Comparison of ENCODE assay signal across 28 cellular contexts in the genomic region with DNA sequence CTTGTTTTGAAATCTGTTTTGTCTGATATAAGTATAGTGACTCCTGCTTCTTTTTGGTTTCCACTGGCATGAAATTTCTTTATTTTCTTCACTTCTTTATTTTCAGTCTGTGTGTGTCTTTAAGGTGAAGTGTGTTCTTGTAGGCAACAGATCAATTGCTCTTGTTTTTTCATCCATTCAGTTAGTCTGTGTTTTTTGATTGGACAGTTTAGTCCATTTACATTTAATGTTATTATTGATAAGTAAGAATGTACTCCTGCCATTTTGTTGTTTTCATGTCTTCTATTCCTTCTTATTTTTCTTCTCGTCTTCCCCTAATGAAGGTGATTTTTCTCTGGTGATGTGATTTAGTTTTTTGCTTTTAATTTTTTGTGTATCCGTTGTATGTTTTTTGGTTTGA.
"Had no signal": no experiment of that assay in that cellular context is flagged by ENCODE, and none has a peak within 500 bp of the region (broad histone marks: within the 10 kb centered on the region; RNA-seq: fewer than 3 reads in every experiment).

No MANE protein-coding gene starts in this region.

- H3K36me3 ChIP-seq: neural progenitor cell, ovary, right lobe of liver, sigmoid colon, stomach, thoracic aorta, thyroid gland, tibial nerve, upper lobe of left lung, vagina had no signal

- H3K4me3 ChIP-seq: neural progenitor cell, ovary, psoas muscle, right lobe of liver, sigmoid colon, stomach, thoracic aorta, thyroid gland, tibial nerve, upper lobe of left lung, vagina had no signal

- DNase-seq: occipital lobe; ovary; posterior cingulate gyrus; psoas muscle; right cardiac atrium; right lobe of liver; sigmoid colon; small intestine; stimulated activated CD4-positive, alpha-beta T cell treated with anti-CD3 and anti-CD28 coated beads, Interleukin-15, amount 100 ng/mL, for 24 hours; stimulated activated CD4-positive, alpha-beta T cell treated with anti-CD3 and anti-CD28 coated beads, Interleukin-2, amount 100 ng/mL, for 24 hours; stimulated activated CD4-positive, alpha-beta T cell treated with anti-CD3 and anti-CD28 coated beads, Interleukin-2, amount 100 ng/mL, for 48 hours; stimulated activated CD4-positive, alpha-beta T cell treated with anti-CD3 and anti-CD28 coated beads, Interleukin-4, amount 100 ng/mL, for 24 hours; stimulated activated naive B cell treated with anti-CD40 and anti-IgM and Interleukin-4, amounts not matched to agents 10 μg/mL and 1 μg/mL and 100 μg/mL, for 72 hours; stimulated activated naive CD4-positive, alpha-beta T cell treated with Interleukin-2 at 50 U/mL for 16 hours; stomach; thyroid gland; trophoblast cell; upper lobe of left lung had no signal

- H3K27me3 ChIP-seq: neural progenitor cell, ovary, right lobe of liver, sigmoid colon, stomach, thyroid gland, tibial nerve, upper lobe of left lung, vagina had no signal

- H3K9ac ChIP-seq: neural progenitor cell, parathyroid adenoma had no signal

- H3K36me3 Mint-ChIP-seq: neural progenitor cell; stimulated activated effector memory CD8-positive, alpha-beta T cell treated with anti-CD3 and anti-CD28 coated beads, Interleukin-12 subunit alpha, Interleukin-12 subunit beta, amount 100 ng/mL, for 72 hours; stimulated activated naive B cell treated with anti-CD40 and anti-IgM and Interleukin-4, amounts not matched to agents 10 μg/mL and 1 μg/mL and 100 μg/mL, for 72 hours had no signal

- H3K27ac Mint-ChIP-seq: nephron; neural progenitor cell; progenitor cell of endocrine pancreas; stimulated activated effector memory CD8-positive, alpha-beta T cell treated with anti-CD3 and anti-CD28 coated beads, Interleukin-12 subunit alpha, Interleukin-12 subunit beta, amount 100 ng/mL, for 72 hours; stimulated activated naive B cell treated with anti-CD40 and anti-IgM and Interleukin-4, amounts not matched to agents 10 μg/mL and 1 μg/mL and 100 μg/mL, for 72 hours; stimulated activated naive CD8-positive, alpha-beta T cell treated with anti-CD3 and anti-CD28 coated beads, Interleukin-15, Interleukin-2, amounts not matched to agents 100 ng/mL and 50 ng/mL, for 24 hours had no signal

- H3K9me3 ChIP-seq: ovary, right lobe of liver, thyroid gland had no signal

- H3K4me1 Mint-ChIP-seq: nephron; neural progenitor cell; stimulated activated effector memory CD8-positive, alpha-beta T cell treated with anti-CD3 and anti-CD28 coated beads, Interleukin-12 subunit alpha, Interleukin-12 subunit beta, amount 100 ng/mL, for 72 hours; stimulated activated naive B cell treated with anti-CD40 and anti-IgM and Interleukin-4, amounts not matched to agents 10 μg/mL and 1 μg/mL and 100 μg/mL, for 72 hours had no signal

- ATAC-seq: psoas muscle; right cardiac atrium; right lobe of liver; stimulated activated effector memory CD8-positive, alpha-beta T cell treated with anti-CD3 and anti-CD28 coated beads, Interleukin-12 subunit alpha, Interleukin-12 subunit beta, amount 100 ng/mL, for 72 hours; stimulated activated naive B cell treated with anti-CD40 and anti-IgM and Interleukin-4, amounts not matched to agents 10 μg/mL and 1 μg/mL and 100 μg/mL, for 72 hours had no signal

- H3K27me3 Mint-ChIP-seq: progenitor cell of endocrine pancreas; stimulated activated naive B cell treated with anti-CD40 and anti-IgM and Interleukin-4, amounts not matched to agents 10 μg/mL and 1 μg/mL and 100 μg/mL, for 72 hours; stimulated activated naive CD8-positive, alpha-beta T cell treated with anti-CD3 and anti-CD28 coated beads, Interleukin-15, Interleukin-2, amounts not matched to agents 100 ng/mL and 50 ng/mL, for 24 hours had no signal

- H3K4me1 ChIP-seq: neural progenitor cell, parathyroid adenoma, psoas muscle, right lobe of liver, sigmoid colon, stomach, thyroid gland, tibial nerve, upper lobe of left lung, vagina had no signal

- FAIRE-seq: small intestine, urothelium cell line had no signal

- H3K4me3 Mint-ChIP-seq: nephron; neural progenitor cell; stimulated activated effector memory CD8-positive, alpha-beta T cell treated with anti-CD3 and anti-CD28 coated beads, Interleukin-12 subunit alpha, Interleukin-12 subunit beta, amount 100 ng/mL, for 72 hours; stimulated activated naive B cell treated with anti-CD40 and anti-IgM and Interleukin-4, amounts not matched to agents 10 μg/mL and 1 μg/mL and 100 μg/mL, for 72 hours; stimulated activated naive CD8-positive, alpha-beta T cell treated with anti-CD3 and anti-CD28 coated beads, Interleukin-15, Interleukin-2, amounts not matched to agents 100 ng/mL and 50 ng/mL, for 24 hours had no signal
